25 cellular contexts compared by ENCODE assay signal in genomic region chr14:63843796-63844195, GRCh38.
"Had no signal": no experiment of that assay in that cellular context is flagged by ENCODE, and none has a peak within 500 bp of the region (broad histone marks: within the 10 kb centered on the region; RNA-seq: fewer than 3 reads in every experiment).

No MANE protein-coding gene starts in this region.

- H3K27ac ChIP-seq: neural progenitor cell, ovary, parathyroid adenoma, psoas muscle, right lobe of liver, sigmoid colon, stomach, thoracic aorta, thyroid gland, tibial nerve, upper lobe of left lung, uterus had no signal

- H3K36me3 ChIP-seq: neural progenitor cell, ovary, right lobe of liver, sigmoid colon, stomach, thoracic aorta, thyroid gland, tibial nerve, upper lobe of left lung, uterus had no signal

- ATAC-seq: natural killer cell; psoas muscle; right cardiac atrium; right lobe of liver; stimulated activated effector memory CD8-positive, alpha-beta T cell treated with anti-CD3 and anti-CD28 coated beads, Interleukin-12 subunit alpha, Interleukin-12 subunit beta, amount 100 ng/mL, for 72 hours; stimulated activated naive B cell treated with anti-CD40 and anti-IgM and Interleukin-4, amounts not matched to agents 10 μg/mL and 1 μg/mL and 100 μg/mL, for 72 hours had no signal

- H3K9me3 ChIP-seq: ovary, psoas muscle, right lobe of liver, thyroid gland, uterus had no signal

- DNase-seq: natural killer cell; occipital lobe; ovary; posterior cingulate gyrus; psoas muscle; right cardiac atrium; right lobe of liver; sigmoid colon; small intestine; stimulated activated CD4-positive, alpha-beta T cell treated with anti-CD3 and anti-CD28 coated beads, Interleukin-15, amount 100 ng/mL, for 24 hours; stimulated activated CD4-positive, alpha-beta T cell treated with anti-CD3 and anti-CD28 coated beads, Interleukin-2, amount 100 ng/mL, for 24 hours; stimulated activated CD4-positive, alpha-beta T cell treated with anti-CD3 and anti-CD28 coated beads, Interleukin-2, amount 100 ng/mL, for 48 hours; stimulated activated CD4-positive, alpha-beta T cell treated with anti-CD3 and anti-CD28 coated beads, Interleukin-4, amount 100 ng/mL, for 24 hours; stimulated activated naive B cell treated with anti-CD40 and anti-IgM and Interleukin-4, amounts not matched to agents 10 μg/mL and 1 μg/mL and 100 μg/mL, for 72 hours; stimulated activated naive CD4-positive, alpha-beta T cell treated with Interleukin-2 at 50 U/mL for 16 hours; stomach; thyroid gland; trophoblast cell; upper lobe of left lung; uterus had no signal

- H3K9ac ChIP-seq: neural progenitor cell, parathyroid adenoma had no signal

- H3K27me3 ChIP-seq: neural progenitor cell, ovary, right lobe of liver, sigmoid colon, stomach, thyroid gland, tibial nerve, upper lobe of left lung, uterus had no signal

- FAIRE-seq: small intestine had no signal

- H3K4me1 ChIP-seq: neural progenitor cell, parathyroid adenoma, psoas muscle, right lobe of liver, sigmoid colon, stomach, thyroid gland, tibial nerve, upper lobe of left lung, uterus had no signal

- H3K4me3 ChIP-seq: neural progenitor cell, ovary, psoas muscle, right lobe of liver, sigmoid colon, stomach, thoracic aorta, thyroid gland, tibial nerve, upper lobe of left lung, uterus had no signal
